ENCODE assay signal across 14 cellular contexts in genomic region chr15:61750271-61751084, GRCh38.
A peak's percentile ranks its signal among the peaks of the same experiment; 100 is the strongest.
DNase-seq lines count a peak whose midpoint lies in the region; FAIRE-seq and TF ChIP-seq lines count a peak whose summit lies in the region.
"Had no signal": no experiment of that assay in that cellular context is flagged by ENCODE, and none has a peak within 500 bp of the region (broad histone marks: within the 10 kb centered on the region; RNA-seq: fewer than 3 reads in every experiment).

No MANE protein-coding gene starts in this region.

- no peak overlapping the region for H2AFZ ChIP-seq in mesenchymal stem cell (ENCODE audit: low read depth, low read length)

- no peaks in the 10 kb centered on the region for H3K36me3 ChIP-seq in breast epithelium
- no peaks in the 10 kb centered on the region for H3K36me3 ChIP-seq in mesenchymal stem cell (ENCODE audit: control insufficient read depth in 1 of 2, insufficient read depth in 2 of 2, low read depth in 1 of 2, low read length in 2 of 2)
- H3K36me3 ChIP-seq: WERI-Rb-1 had no signal

- no peak for FAIRE-seq in H54 (lab: Jason Lieb, UNC)

- H3K9ac ChIP-seq in mesenchymal stem cell (ENCODE audit: low read length): no peak overlapping the region

- no peak overlapping the region for H2BK15ac ChIP-seq in mesenchymal stem cell (ENCODE audit: low read depth, poor library complexity, severe bottlenecking)

- H3K4ac ChIP-seq in mesenchymal stem cell (ENCODE audit: low read depth in 1 of 2, low read length in 2 of 2): no peak overlapping the region

- no peaks in the 10 kb centered on the region for H3K27me3 ChIP-seq in breast epithelium
- no peaks in the 10 kb centered on the region for H3K27me3 ChIP-seq in mesenchymal stem cell (ENCODE audit: control insufficient read depth in 1 of 2, insufficient read depth in 1 of 2, low read length in 2 of 2)
- H3K27me3 ChIP-seq: testis had no signal

- no peak overlapping the region for H2BK120ac ChIP-seq in mesenchymal stem cell (ENCODE audit: low read depth, low read length)

- peak overlapping the region; percentile 10 for H4K91ac ChIP-seq in mesenchymal stem cell (ENCODE audit: low read length)

- H2BK12ac ChIP-seq in mesenchymal stem cell (ENCODE audit: low read length in 2 of 2): no peak overlapping the region

- TF ChIP-seq POLR2A in breast epithelium (IDR thresholded peaks at IDR 0.05) (no peak), H54 (IDR thresholded peaks at IDR 0.05; ENCODE audit: low read depth, low read length) (no peak)

- intact Hi-C loops in breast epithelium (cut with DNase I; ENCODE audit: low total_unique reads): no loop called here

- peak overlapping the region; percentile 46 to 65 for H3K27ac ChIP-seq in breast epithelium
- H3K27ac ChIP-seq in mesenchymal stem cell (ENCODE audit: low read length, poor library complexity, severe bottlenecking): no peak overlapping the region
- H3K27ac ChIP-seq: testis, WERI-Rb-1 had no signal

- H3K18ac ChIP-seq in mesenchymal stem cell (ENCODE audit: low read depth in 1 of 2, low read length in 2 of 2): no peak overlapping the region

- H3K79me1 ChIP-seq in mesenchymal stem cell (replicated peaks; ENCODE audit: low read length, poor library complexity, severe bottlenecking): no peaks in the 10 kb centered on the region

- H4K8ac ChIP-seq in mesenchymal stem cell (ENCODE audit: low read length): no peak overlapping the region

- no peak overlapping the region for H3K23ac ChIP-seq in mesenchymal stem cell (ENCODE audit: low read length in 2 of 2)

- H2AK5ac ChIP-seq in mesenchymal stem cell (ENCODE audit: low read length, severe bottlenecking): no peak overlapping the region

- no peak overlapping the region for H3K4me2 ChIP-seq in mesenchymal stem cell (ENCODE audit: low read length, poor library complexity, severe bottlenecking)

- DNase-seq in Ammon's horn (ENCODE audit: low spot score): peak; percentile 35
- DNase-seq in NCI-H2196 (lab: John Stamatoyannopoulos, UW; ENCODE audit: unreplicated experiment): peak; percentile 64
- peak; percentile 71 to 85 for DNase-seq in breast epithelium (ENCODE audit: low spot score in 2 of 2)
- no peak for DNase-seq in mesenchymal stem cell
- no peak for DNase-seq in activated naive CD4-positive, alpha-beta T cell treated with Interleukin-2 at 50 U/mL for 16 hours
- DNase-seq in H54 (ENCODE audit: insufficient read length, low spot score): no peak
- DNase-seq in HCEC 1CT: no peak
- no peak for DNase-seq in NCI-H524 treated with DMSO at 0.1 percent for 48 hours (lab: John Stamatoyannopoulos, UW)
- DNase-seq: mesendoderm; NCI-H1092; NCI-H526 treated with DMSO at 0.1 percent for 48 hours; stimulated activated CD4-positive, alpha-beta T cell treated with anti-CD3 and anti-CD28 coated beads, Interleukin-12 subunit alpha, Interleukin-12 subunit beta, amount 100 ng/mL, for 4 hours; testis; WERI-Rb-1 had no signal

- H3K4me1 ChIP-seq in breast epithelium (no peaks in the 10 kb centered on the region), mesenchymal stem cell (ENCODE audit: control insufficient read depth, insufficient read depth, low read depth, low read length) (no peaks in the 10 kb centered on the region)
- H3K4me1 ChIP-seq: testis had no signal

- H2BK5ac ChIP-seq in mesenchymal stem cell (ENCODE audit: low read depth, low read length, poor library complexity, severe bottlenecking): no peak overlapping the region

- no peak for TF ChIP-seq CTCF in breast epithelium (IDR thresholded peaks at IDR 0.05)

- 90% methylated on average over 15 of the region's 15 CpGs for WGBS in mesenchymal stem cell

- H3K4me3 ChIP-seq in breast epithelium (no peak overlapping the region), mesenchymal stem cell (ENCODE audit: insufficient read depth in 1 of 2, low read depth in 1 of 2, low read length in 2 of 2) (no peak overlapping the region)
- H3K4me3 ChIP-seq: testis had no signal

- H3K9me3 ChIP-seq in breast epithelium (no peaks in the 10 kb centered on the region), mesenchymal stem cell (ENCODE audit: control insufficient read depth, low read length) (no peaks in the 10 kb centered on the region)
- H3K9me3 ChIP-seq: testis had no signal

- no peak overlapping the region for H3K14ac ChIP-seq in mesenchymal stem cell (ENCODE audit: low read length in 2 of 2)

Comparison
In these comparisons a context has a peak if more than half of its experiments do, and no peak if none do; other contexts are left out.
1. DNase-seq: peak in Ammon's horn (single experiment), NCI-H2196 (single experiment) and breast epithelium (2 of 2); none in mesenchymal stem cell (single experiment), activated naive CD4-positive, alpha-beta T cell treated with Interleukin-2 at 50 U/mL for 16 hours (single experiment), H54 (single experiment), HCEC 1CT (single experiment) and NCI-H524 treated with DMSO at 0.1 percent for 48 hours (single experiment).